Comparison of ENCODE assay signal across 8 cellular contexts in the genomic region with DNA sequence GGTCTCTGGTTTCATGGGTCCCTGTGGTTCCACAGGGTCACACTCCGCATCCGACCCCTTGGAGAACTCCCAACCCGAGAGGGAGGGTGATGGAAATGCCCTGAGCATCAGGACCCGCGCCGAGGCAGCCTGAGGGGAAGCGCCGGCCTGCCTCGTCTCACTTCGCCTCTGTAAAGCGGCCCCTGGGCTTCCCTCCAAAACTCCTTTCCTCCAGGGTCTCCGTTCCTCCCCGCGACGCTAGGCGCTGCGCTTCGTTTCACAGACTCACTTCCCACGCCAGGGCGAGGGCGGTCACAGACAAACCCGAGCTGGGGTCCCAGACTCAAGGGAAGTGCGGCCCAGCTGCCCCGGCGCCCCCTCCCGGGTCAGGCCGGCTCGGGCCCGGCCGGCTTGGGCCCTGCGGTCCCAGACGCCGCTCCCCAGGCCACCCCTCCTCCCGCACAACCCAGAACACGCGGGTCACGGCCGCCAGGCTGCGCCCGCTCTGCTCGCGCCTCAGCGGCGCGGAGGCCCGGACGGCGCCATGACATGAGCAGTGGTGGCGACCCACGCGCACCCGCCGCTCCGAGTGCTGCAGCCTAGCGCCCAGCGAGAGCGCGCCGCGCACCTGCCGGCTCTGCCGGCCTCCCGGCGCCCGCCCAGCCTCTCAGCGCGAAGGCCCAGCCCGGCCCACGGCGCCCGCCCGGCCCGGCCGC. TPM values are rescaled to one million over a fixed set of nuclear protein-coding genes. Genes with fewer than 3 reads are reported as not detected.
DNase-seq lines count a peak whose midpoint lies in the region; ATAC-seq lines count a peak whose summit lies in the region.

No MANE protein-coding gene starts in this region.

- DNase-seq in C1 segment of cervical spinal cord (lab: John Stamatoyannopoulos, UW), result peak in 9 of 14 donors; percentile 34 to 75 (median 47)
- peak; percentile 45 to 53 (median 53) for DNase-seq in T-helper 17 cell
- DNase-seq in astrocyte of the hippocampus (ENCODE audit: low read depth, low spot score), result peak; percentile 57
- DNase-seq in islet precursor cell, result peak; percentile 70
- DNase-seq in stimulated activated CD4-positive, alpha-beta T cell treated with anti-CD3 and anti-CD28 coated beads, Interleukin-15, amount 100 ng/mL, for 1 hour (ENCODE audit: low read depth in 1 of 2, low spot score in 1 of 2), result peak; percentile 38 to 48
- no peak for DNase-seq in epidermal melanocyte (ENCODE audit: insufficient read length, low spot score)

- H3K4me3 Mint-ChIP-seq in T-helper 17 cell, result peak overlapping the region; percentile 89

- peak overlapping the region; percentile 96 for H3K27ac Mint-ChIP-seq in T-helper 17 cell

- H3K27me3 Mint-ChIP-seq in T-helper 17 cell, result no peaks in the 10 kb centered on the region

- peaks cover 52% of the 10 kb centered on the region for H3K4me1 Mint-ChIP-seq in T-helper 17 cell

- ATAC-seq in GM19452 (IDR thresholded peaks at IDR 0.05; ENCODE audit: unreplicated experiment) (peak; percentile 53), HG03520 (IDR thresholded peaks at IDR 0.05; ENCODE audit: unreplicated experiment) (peak; percentile 40), T-helper 17 cell (peak; percentile 54)

- peaks cover 3% of the 10 kb centered on the region for H3K36me3 Mint-ChIP-seq in T-helper 17 cell (ENCODE audit: low read depth)

- no peaks in the 10 kb centered on the region for H3K9me3 ChIP-seq in T-helper 17 cell (ENCODE audit: control insufficient read depth, low read length, poor library complexity, severe bottlenecking)

RNA-seq across cellular contexts. Expression of a gene that starts 0.6 kb away (rescaled TPM):
- total RNA-seq in T-helper 17 cell, result 100 to 1,000 TPM; 125 to 137 TPM
